ENCODE assay signal across 22 cellular contexts in genomic region chr21:36735724-36736310, GRCh38. TPM values are rescaled to one million over a fixed set of nuclear protein-coding genes. Genes with fewer than 3 reads are reported as not detected.
A peak's percentile ranks its signal among the peaks of the same experiment; 100 is the strongest.
DNase-seq lines count a peak whose midpoint lies in the region; ATAC-seq, FAIRE-seq and TF ChIP-seq lines count a peak whose summit lies in the region.
"Had no signal": no experiment of that assay in that cellular context is flagged by ENCODE, and none has a peak within 500 bp of the region (broad histone marks: within the 10 kb centered on the region; RNA-seq: fewer than 3 reads in every experiment).

No MANE protein-coding gene starts in this region.

- no peak overlapping the region for H2BK15ac ChIP-seq in H1 (ENCODE audit: low read length)

- H3K79me2 ChIP-seq in H1 (ENCODE audit: control insufficient read depth in 1 of 2, insufficient read depth in 2 of 2, low read length in 2 of 2): no peaks in the 10 kb centered on the region

- no peaks in the 10 kb centered on the region for H3K27me3 ChIP-seq in H1 (replicated peaks in 1 of 4; ENCODE audit: control insufficient read depth in 3 of 4, extremely low read depth in 1 of 4, insufficient read depth in 3 of 4, low read length in 3 of 4)
- no peaks in the 10 kb centered on the region for H3K27me3 ChIP-seq in upper lobe of left lung
- H3K27me3 ChIP-seq: MG63 had no signal

- no peak overlapping the region for H2BK120ac ChIP-seq in H1 (replicated peaks; ENCODE audit: low read depth, low read length)

- H3K9me3 ChIP-seq in H1 (ENCODE audit: insufficient read depth in 2 of 2, low read depth in 1 of 2, low read length in 1 of 2) (no peaks in the 10 kb centered on the region), upper lobe of left lung (peaks cover 0 to 2% (median 0%) of the 10 kb centered on the region in 4 donors)
- H3K9me3 ChIP-seq: A549, MG63 had no signal

- H3K23ac ChIP-seq in H1 (ENCODE audit: insufficient read length): no peak overlapping the region

- no peak overlapping the region for H4K91ac ChIP-seq in H1 (replicated peaks; ENCODE audit: insufficient read length, low read length)

- no peak overlapping the region for H2BK12ac ChIP-seq in H1 (ENCODE audit: low read depth, low read length)

- DNase-seq in cardiac septum (ENCODE audit: low spot score) (peak; percentile 66), Right ventricle myocardium inferior (ENCODE audit: missing footprints) (no peak), H1 (ENCODE audit: low read depth in 1 of 2, low spot score in 2 of 2) (no peak), myocyte (ENCODE audit: low read depth) (peak; percentile 88), upper lobe of left lung (peak; percentile 21 to 55), cortex of kidney (lab: John Stamatoyannopoulos, UW) (no peak), NCI-H146 treated with DMSO at 0.1 percent for 48 hours (lab: John Stamatoyannopoulos, UW; ENCODE audit: unreplicated experiment) (no peak)
- DNase-seq: Calu3; CD4-positive, alpha-beta T cell; GOT3; IMR-90; MG63; NCI-H1092 treated with DMSO at 0.1 percent for 48 hours; NCI-H146; NCI-H2081; NCI-H2171 treated with DMSO at 0.1 percent for 48 hours; NCI-H526 treated with DMSO at 0.1 percent for 48 hours had no signal

- H3K4me3 ChIP-seq in H1 (ENCODE audit: extremely low read depth in 1 of 4, insufficient read depth in 2 of 4, low read depth in 3 of 4, low read length in 4 of 4) (no peak overlapping the region), upper lobe of left lung (no peak overlapping the region)
- H3K4me3 ChIP-seq: A549, MG63 had no signal

- FAIRE-seq in H1 (lab: Jason Lieb, UNC): no peak
- FAIRE-seq: A549, GM12891 had no signal

- intact Hi-C loops in cardiac septum (cut with DNase I): no loop called here
- intact Hi-C loops in Right ventricle myocardium inferior (cut with DNase I): no loop called here

- H3K56ac ChIP-seq in H1 (replicated peaks; ENCODE audit: insufficient read length, low read depth, low read length): no peak overlapping the region

- no peak overlapping the region for H2BK5ac ChIP-seq in H1 (ENCODE audit: low read depth, low read length)

- no peak overlapping the region for H3K4me2 ChIP-seq in H1 (ENCODE audit: insufficient read depth in 1 of 2, low read depth in 2 of 2, low read length in 2 of 2)
- H3K4me2 ChIP-seq: A549 had no signal

- H3K79me1 ChIP-seq in H1 (ENCODE audit: low read depth, low read length): no peaks in the 10 kb centered on the region

- CTCF ChIA-PET in H1 (lab: Charles Lee; ENCODE audit: partially characterized antibody): interaction anchor here (0.7 to 1.8 kb wide), 8 partner anchors 9 to 182 kb away, joined by 3 to 7 read pairs (median 5); no protein-coding TSS in a partner anchor

- no peak overlapping the region for H2AK5ac ChIP-seq in H1 (ENCODE audit: low read depth, low read length)

- 95% methylated on average over 14 of the region's 14 CpGs; no CpG with 5 or more reads in 1 of the 2 experiments for WGBS in H1 (ENCODE audit: extremely low coverage in 1 of 2, insufficient coverage in 1 of 2, insufficient read length in 1 of 2, insufficient replicate concordance in 2 of 2, low coverage in 1 of 2, low lambda C conversion rate in 2 of 2, missing lambda C conversion rate in 1 of 2), 2 experiments
- WGBS in upper lobe of left lung, 2 donors: 79 to 91% methylated on average over 5 to 14 of the region's 14 CpGs

- TF ChIP-seq CTCF in H1 (IDR thresholded peaks at IDR 0.05; ENCODE audit: control extremely low read depth in 1 of 3, insufficient read depth in 1 of 3, low read depth in 1 of 3, low read length in 3 of 3) (no peak), upper lobe of left lung (IDR thresholded peaks at IDR 0.05) (no peak)

- H3K4ac ChIP-seq in H1 (replicated peaks; ENCODE audit: insufficient read length, low read depth, low read length): no peak overlapping the region

- no peak overlapping the region for H2AFZ ChIP-seq in H1 (ENCODE audit: low read length)

- no peak for TF ChIP-seq POLR2A in H1 (IDR thresholded peaks at IDR 0.05; ENCODE audit: control extremely low read depth in 1 of 2, low read depth in 2 of 2, low read length in 2 of 2)
- TF ChIP-seq POLR2A in upper lobe of left lung (IDR thresholded peaks at IDR 0.05): no peak

- no peak overlapping the region for H3K9ac ChIP-seq in H1 (replicated peaks in 1 of 4; ENCODE audit: extremely low read depth in 1 of 4, low read depth in 3 of 4, low read length in 3 of 4)

- H3K27ac ChIP-seq in H1 (ENCODE audit: low read depth, low read length): no peak overlapping the region
- H3K27ac ChIP-seq in upper lobe of left lung: no peak overlapping the region

- H2BK20ac ChIP-seq in H1 (ENCODE audit: low read length): no peak overlapping the region

- TF ChIP-seq RAD21 in H1 (IDR thresholded peaks at IDR 0.05 in 1 of 2, conservative IDR thresholded peaks at IDR 0.05 in 1 of 2; ENCODE audit: low read depth in 2 of 2, low read length in 2 of 2): no peak

- H4K8ac ChIP-seq in H1 (ENCODE audit: extremely low read depth, insufficient read depth, low read length): peak overlapping the region; percentile 42; the same call in 1 of the 2 replicates

- POLR2A ChIA-PET in H1 (lab: Charles Lee; ENCODE audit: partially characterized antibody): interaction anchor here (1.2 kb wide), 1 partner anchor 15 kb away, joined by 4 read pairs; no protein-coding TSS in a partner anchor

- no peaks in the 10 kb centered on the region for H3K23me2 ChIP-seq in H1 (ENCODE audit: low read depth, low read length)

- TF ChIP-seq EP300 in H1 (IDR thresholded peaks at IDR 0.05; ENCODE audit: borderline replicate concordance in 1 of 2, low read depth in 2 of 2, low read length in 2 of 2): no peak
- no peak for TF ChIP-seq EP300 in upper lobe of left lung (IDR thresholded peaks at IDR 0.05)

- H3K36me3 ChIP-seq in H1 (ENCODE audit: control insufficient read depth in 2 of 4, insufficient read depth in 4 of 4, low read length in 3 of 4) (no peaks in the 10 kb centered on the region), upper lobe of left lung (no peaks in the 10 kb centered on the region)

- H3K4me1 ChIP-seq in H1 (replicated peaks in 1 of 4; ENCODE audit: control insufficient read depth in 3 of 4, insufficient read depth in 4 of 4, low read length in 3 of 4): peaks cover 0 to 3% (median under 1%) of the 10 kb centered on the region in 4 experiments; a peak in 2 of 7 replicates
- H3K4me1 ChIP-seq in upper lobe of left lung: peaks cover 0 to 5% (median 0%) of the 10 kb centered on the region in 4 donors
- H3K4me1 ChIP-seq: A549 had no signal

- no peaks in the 10 kb centered on the region for H4K20me1 ChIP-seq in H1 (replicated peaks in 1 of 2; ENCODE audit: control insufficient read depth in 1 of 2, insufficient read depth in 2 of 2, low read length in 2 of 2)

- ATAC-seq in Right ventricle myocardium inferior (no peak), upper lobe of left lung (ENCODE audit: low FRiP score in 2 of 2) (no peak), GM19328 (IDR thresholded peaks at IDR 0.05; ENCODE audit: unreplicated experiment) (no peak)
- ATAC-seq: A549, Panc1 had no signal

- H4K5ac ChIP-seq in H1 (ENCODE audit: insufficient read length, low read depth, low read length): no peak overlapping the region

- H3K18ac ChIP-seq in H1 (ENCODE audit: extremely low read depth, low read length): no peak overlapping the region; the same call in 1 of the 2 replicates

- no peak overlapping the region for H3K14ac ChIP-seq in H1 (ENCODE audit: insufficient read length)

TF ChIP-seq in H1, 55 proteins besides CTCF, POLR2A, EP300 and RAD21:
- TF ChIP-seq RFX5 (IDR thresholded peaks at IDR 0.05; ENCODE audit: borderline replicate concordance, low read depth, low read length) (no peak), KDM4A (IDR thresholded peaks at IDR 0.05; ENCODE audit: low read depth, low read length, severe bottlenecking) (no peak), GTF2F1 (IDR thresholded peaks at IDR 0.05; ENCODE audit: borderline replicate concordance, low read depth, low read length) (no peak), SIN3A (conservative IDR thresholded peaks at IDR 0.05 in 1 of 2, IDR thresholded peaks at IDR 0.05 in 1 of 2; ENCODE audit: low read depth in 1 of 2, low read length in 2 of 2) (no peak), ZNF274 (IDR thresholded peaks at IDR 0.05; ENCODE audit: borderline replicate concordance, extremely low read depth, low read length) (no peak), KDM1A (IDR thresholded peaks at IDR 0.05; ENCODE audit: borderline replicate concordance, low read length) (no peak), TEAD4 (IDR thresholded peaks at IDR 0.05; ENCODE audit: low read depth, low read length) (no peak)
TF ChIP-seq in H1: peak in this region for 0.

RNA-seq across cellular contexts. Expression of gene SIM2, which starts 36.9 kb away (rescaled TPM):
- total RNA-seq in cardiac septum (0.16 TPM), Right ventricle myocardium inferior (not detected), myocyte (6.0 and 6.9 TPM in 2 replicates), upper lobe of left lung (1 to 10 TPM in 1 of 6 donors, under 1 TPM in 3, not detected in 2; 0.10 to 1.6 (median 0.50) TPM)
- 0.26 and 0.34 TPM in 2 replicates for total RNA-seq in H1 (2021; fragmentation: NEBNext Ultra II Directional; extraction: Animal tissue kit (Norgen Biotek cat#: 25700))
- 0.05 and 0.16 TPM in 2 replicates for polyA plus RNA-seq in H1 (2011; rRNA removed)
- polyA plus RNA-seq in H1 (2011; cell fraction: cytosol; rRNA removed): 0.08 TPM
- 0.24 TPM for polyA plus RNA-seq in H1 (2011; cell fraction: nucleus; rRNA removed)
- polyA plus RNA-seq in H1 (2012, experiment 1 of 2): 0.08 to 0.37 TPM (median 0.19 TPM) in 4 replicates
- polyA plus RNA-seq in H1 (2012, experiment 2 of 2): 0.05 TPM
- 0.14 TPM for polyA plus RNA-seq in H1 (2013, experiment 1 of 2)
- polyA plus RNA-seq in H1 (2013, experiment 2 of 2): 0.11 TPM
- polyA minus RNA-seq in H1 (2011; rRNA and poly(A)+ RNA removed): 0.05 and 0.13 TPM in 2 replicates
- polyA minus RNA-seq in H1 (2011; cell fraction: cytosol; rRNA and poly(A)+ RNA removed): not detected
- 0.70 TPM for polyA minus RNA-seq in H1 (2011; cell fraction: nucleus; rRNA and poly(A)+ RNA removed)
- polyA plus RNA-seq in myocyte (2012): 6.6 TPM
- total RNA-seq: CD4-positive, alpha-beta T cell had no signal
- polyA plus RNA-seq: BJ had no signal

Comparison
In these comparisons a context has a peak if more than half of its experiments do, and no peak if none do; other contexts are left out.
1. DNase-seq: peak in cardiac septum (single experiment), myocyte (single experiment) and upper lobe of left lung (2 of 2); none in Right ventricle myocardium inferior (single experiment), H1 (0 of 2), cortex of kidney (single experiment) and NCI-H146 treated with DMSO at 0.1 percent for 48 hours (single experiment).